In genomic region chr1:32746130-32746529, GRCh38 we compare ENCODE assay signal across 14 cellular contexts. TPM values are rescaled to one million over a fixed set of nuclear protein-coding genes. Genes with fewer than 3 reads are reported as not detected.
"Had no signal": no experiment of that assay in that cellular context is flagged by ENCODE, and none has a peak within 500 bp of the region (broad histone marks: within the 10 kb centered on the region; RNA-seq: fewer than 3 reads in every experiment).

No MANE protein-coding gene starts in this region.

- H3K27ac Mint-ChIP-seq: activated T-helper 1 cell treated with anti-CD3 and anti-CD28 coated beads, Interleukin-12 subunit alpha, Interleukin-12 subunit beta, Interleukin-2, Interleukin-4 antibody, amounts not matched to agents 30 ng/mL and 10 ng/mL and 1 ng/mL, durations not matched to agents 14 hours and 24 hours and 36 hours; effector memory CD8-positive, alpha-beta T cell; neural progenitor cell had no signal

- ATAC-seq: effector memory CD8-positive, alpha-beta T cell; gastrocnemius medialis; heart left ventricle; left colon; sciatic nerve had no signal

- H3K36me3 Mint-ChIP-seq: neural progenitor cell had no signal

- H3K4me3 Mint-ChIP-seq: activated T-helper 1 cell treated with anti-CD3 and anti-CD28 coated beads, Interleukin-12 subunit alpha, Interleukin-12 subunit beta, Interleukin-2, Interleukin-4 antibody, amounts not matched to agents 30 ng/mL and 10 ng/mL and 1 ng/mL, durations not matched to agents 14 hours and 24 hours and 36 hours; effector memory CD8-positive, alpha-beta T cell; neural progenitor cell had no signal

- DNase-seq: activated CD4-positive, CD25-positive, alpha-beta regulatory T cell treated with anti-CD3 and anti-CD28 coated beads, Interleukin-2, amount 50 U/mL, for 72 hours; activated naive CD4-positive, alpha-beta T cell; aorta; dermis blood vessel endothelial cell; effector memory CD8-positive, alpha-beta T cell; gastrocnemius medialis; heart left ventricle; left colon; spleen; T1000 had no signal

- H3K9me3 Mint-ChIP-seq: activated T-helper 1 cell treated with anti-CD3 and anti-CD28 coated beads, Interleukin-12 subunit alpha, Interleukin-12 subunit beta, Interleukin-2, Interleukin-4 antibody, amounts not matched to agents 30 ng/mL and 10 ng/mL and 1 ng/mL, durations not matched to agents 14 hours and 24 hours and 36 hours; effector memory CD8-positive, alpha-beta T cell; neural progenitor cell had no signal

RNA-seq across cellular contexts. Expression of gene SYNC, which starts 43.6 kb away (rescaled TPM):
- total RNA-seq: activated CD8-positive, alpha-beta memory T cell treated with anti-CD3 and anti-CD28 coated beads for 36 hours; activated T-helper 1 cell treated with anti-CD3 and anti-CD28 coated beads, Interleukin-12 subunit alpha, Interleukin-12 subunit beta, Interleukin-2, Interleukin-4 antibody, amounts not matched to agents 30 ng/mL and 10 ng/mL and 1 ng/mL, durations not matched to agents 14 hours and 24 hours and 36 hours had no signal
